In the genomic region with DNA sequence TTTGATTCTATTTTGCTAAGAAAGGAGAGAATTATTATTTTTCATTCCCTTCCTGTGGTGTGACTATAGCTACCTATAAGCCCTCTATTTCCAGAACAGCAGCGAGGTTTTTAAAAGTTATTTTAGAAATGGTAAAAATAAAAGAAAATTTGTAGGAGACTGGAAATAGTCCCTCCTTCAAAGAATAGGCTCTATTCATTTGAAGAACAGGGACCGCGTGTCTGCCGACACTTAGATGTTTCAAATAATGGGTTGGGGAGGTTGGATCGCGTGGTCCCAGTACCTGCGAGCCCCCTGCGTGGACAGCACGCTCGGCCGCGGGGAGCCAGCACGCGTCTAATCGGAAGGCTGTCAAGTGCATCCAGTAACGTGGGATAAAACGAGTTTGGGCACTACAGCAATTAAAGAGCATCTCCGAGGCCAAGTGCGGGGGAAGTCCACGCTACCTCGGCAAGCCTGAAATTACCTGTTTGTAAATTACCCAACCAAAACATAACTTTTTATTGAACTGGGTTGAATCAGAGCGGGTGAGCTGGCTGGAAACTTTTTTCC, we compare ENCODE assay signal across 8 cellular contexts. TPM values are rescaled to one million over a fixed set of nuclear protein-coding genes. Genes with fewer than 3 reads are reported as not detected.
DNase-seq lines count a peak whose midpoint lies in the region; ATAC-seq and TF ChIP-seq lines count a peak whose summit lies in the region.

No MANE protein-coding gene starts in this region.

- H3K27ac Mint-ChIP-seq in neural crest cell (ENCODE audit: unreplicated experiment), result no peak overlapping the region
- H3K27ac Mint-ChIP-seq in activated naive CD4-positive, alpha-beta T cell treated with anti-CD3 and anti-CD28 coated beads, Interleukin-2, amount 10 ng/mL, durations not matched to agents 7 days and 5 days, result no peak overlapping the region

- H3K4me3 Mint-ChIP-seq in neural crest cell, result peak overlapping the region; percentile 89
- H3K4me3 Mint-ChIP-seq in activated naive CD4-positive, alpha-beta T cell treated with anti-CD3 and anti-CD28 coated beads, Interleukin-2, amount 10 ng/mL, durations not matched to agents 7 days and 5 days, result no peak overlapping the region

- TF ChIP-seq CTCF in epithelial cell of esophagus (IDR thresholded peaks at IDR 0.05; ENCODE audit: insufficient read depth, low read depth, low read length, missing control alignments) (no peak), neural crest cell (conservative IDR thresholded peaks at IDR 0.05) (no peak)

- H3K36me3 Mint-ChIP-seq in neural crest cell (ENCODE audit: low read depth), result no peaks in the 10 kb centered on the region
- no peaks in the 10 kb centered on the region for H3K36me3 Mint-ChIP-seq in activated naive CD4-positive, alpha-beta T cell treated with anti-CD3 and anti-CD28 coated beads, Interleukin-2, amount 10 ng/mL, durations not matched to agents 7 days and 5 days

- peak overlapping the region; percentile 17 for H3K4me3 ChIP-seq in epithelial cell of esophagus (ENCODE audit: low read length)

- no peak for ATAC-seq in GM18498 (IDR thresholded peaks at IDR 0.05; ENCODE audit: unreplicated experiment)

- peaks cover 73% of the 10 kb centered on the region for H3K27me3 Mint-ChIP-seq in neural crest cell (ENCODE audit: low read depth)
- peaks cover 30% of the 10 kb centered on the region for H3K27me3 Mint-ChIP-seq in activated naive CD4-positive, alpha-beta T cell treated with anti-CD3 and anti-CD28 coated beads, Interleukin-2, amount 10 ng/mL, durations not matched to agents 7 days and 5 days

- peaks cover 15% of the 10 kb centered on the region for H3K4me1 Mint-ChIP-seq in neural crest cell
- peaks cover 8% of the 10 kb centered on the region for H3K4me1 Mint-ChIP-seq in activated naive CD4-positive, alpha-beta T cell treated with anti-CD3 and anti-CD28 coated beads, Interleukin-2, amount 10 ng/mL, durations not matched to agents 7 days and 5 days

- no peaks in the 10 kb centered on the region for H3K9me3 Mint-ChIP-seq in neural crest cell
- H3K9me3 Mint-ChIP-seq in activated naive CD4-positive, alpha-beta T cell treated with anti-CD3 and anti-CD28 coated beads, Interleukin-2, amount 10 ng/mL, durations not matched to agents 7 days and 5 days, result no peaks in the 10 kb centered on the region

- DNase-seq in NCI-H2171 treated with DMSO at 0.1 percent for 48 hours (lab: John Stamatoyannopoulos, UW), result peak; percentile 60
- DNase-seq in NCI-H2171 (lab: John Stamatoyannopoulos, UW), result no peak
- peak; percentile 70 for DNase-seq in NCI-H2227 treated with DMSO at 0.1 percent for 48 hours (lab: John Stamatoyannopoulos, UW)
- peak; percentile 46 for DNase-seq in epithelial cell of esophagus (ENCODE audit: low read depth)
- no peak for DNase-seq in neural crest cell (ENCODE audit: low read depth, low spot score)
- no peak for DNase-seq in activated effector memory CD4-positive, alpha-beta T cell treated with anti-CD3 and anti-CD28 coated beads, Interleukin-2, amount 50 U/mL, for 16 hours
- DNase-seq in activated naive CD4-positive, alpha-beta T cell treated with anti-CD3 and anti-CD28 coated beads, Interleukin-2, amount 10 ng/mL, durations not matched to agents 7 days and 5 days, result no peak

- CTCF ChIA-PET in activated naive CD4-positive, alpha-beta T cell treated with anti-CD3 and anti-CD28 coated beads, Interleukin-2, amount 10 ng/mL, durations not matched to agents 7 days and 5 days (lab: Charles Lee), result no interaction called here

RNA-seq across cellular contexts. Expression of gene CACNA2D1, which starts 1.0 kb away (rescaled TPM):
- total RNA-seq in neural crest cell, result 3.1 and 4.5 TPM in 2 replicates

Comparison
In these comparisons a context has a peak if more than half of its experiments do, and no peak if none do; other contexts are left out.
1. DNase-seq: peak in NCI-H2171 treated with DMSO at 0.1 percent for 48 hours (single experiment), NCI-H2227 treated with DMSO at 0.1 percent for 48 hours (single experiment) and epithelial cell of esophagus (single experiment); none in NCI-H2171 (single experiment), neural crest cell (single experiment), activated effector memory CD4-positive, alpha-beta T cell treated with anti-CD3 and anti-CD28 coated beads, Interleukin-2, amount 50 U/mL, for 16 hours (single experiment) and activated naive CD4-positive, alpha-beta T cell treated with anti-CD3 and anti-CD28 coated beads, Interleukin-2, amount 10 ng/mL, durations not matched to agents 7 days and 5 days (single experiment).